ENCODE assay signal across 16 cellular contexts in genomic region chr15:100715571-100716455, GRCh38.
DNase-seq lines count a peak whose midpoint lies in the region; ATAC-seq, FAIRE-seq and TF ChIP-seq lines count a peak whose summit lies in the region.
"Had no signal": no experiment of that assay in that cellular context is flagged by ENCODE, and none has a peak within 500 bp of the region (broad histone marks: within the 10 kb centered on the region; RNA-seq: fewer than 3 reads in every experiment).

No MANE protein-coding gene starts in this region.

- TF ChIP-seq CTCF in RWPE1 (conservative IDR thresholded peaks at IDR 0.05; ENCODE audit: low read depth) (no peak), kidney (IDR thresholded peaks at IDR 0.05; ENCODE audit: borderline replicate concordance, extremely low read depth, insufficient read depth) (no peak), spleen (IDR thresholded peaks at IDR 0.05 in 8 of 11, conservative IDR thresholded peaks at IDR 0.05 in 3 of 11) (no peak)

- DNase-seq in HuH-7 (ENCODE audit: low spot score): peak; percentile 78
- DNase-seq in RWPE1 (ENCODE audit: low spot score): no peak
- DNase-seq in kidney: peak; percentile 92
- DNase-seq in spleen: peak; percentile 60
- DNase-seq in NCI-H2227 treated with DMSO at 0.1 percent for 48 hours (lab: John Stamatoyannopoulos, UW): no peak
- DNase-seq: activated CD4-positive, alpha-beta T cell treated with anti-CD3 and anti-CD28 coated beads, Interleukin-2, amount 10 ng/mL, durations not matched to agents 24 days and 14 days; CD4-positive, alpha-beta T cell; endodermal cell; natural killer cell; T-helper 2 cell had no signal

- POLR2A ChIA-PET in RWPE1 (lab: Yijun Ruan, JAX; ENCODE audit: low non-redundant PET): no interaction called here

- ATAC-seq in HG02938 (IDR thresholded peaks at IDR 0.05; ENCODE audit: unreplicated experiment): no peak
- ATAC-seq in GM19397 (IDR thresholded peaks at IDR 0.05; ENCODE audit: unreplicated experiment): no peak
- ATAC-seq: gastroesophageal sphincter, GM23338, natural killer cell had no signal

- no peak for TF ChIP-seq POLR2A in spleen (IDR thresholded peaks at IDR 0.05)

- peaks cover 0 to 7% (median 0%) of the 10 kb centered on the region in 7 donors for H3K27me3 ChIP-seq in spleen (replicated peaks in 1 of 7)
- H3K27me3 ChIP-seq: gastroesophageal sphincter had no signal

- peak; percentile 49 for FAIRE-seq in kidney (lab: Jason Lieb, UNC)
- FAIRE-seq: GM18507 had no signal

- H3K27ac ChIP-seq in RWPE1 (peak overlapping the region; percentile 99), kidney (ENCODE audit: low read depth in 2 of 2, low read length in 2 of 2) (peak overlapping the region; percentile 50 to 65), spleen (no peak overlapping the region)
- H3K27ac ChIP-seq: gastroesophageal sphincter had no signal

- H3K36me3 ChIP-seq in kidney (ENCODE audit: control insufficient read depth in 1 of 2, insufficient read depth in 2 of 2, low read length in 2 of 2): no peaks in the 10 kb centered on the region
- no peaks in the 10 kb centered on the region for H3K36me3 ChIP-seq in spleen
- H3K36me3 ChIP-seq: gastroesophageal sphincter had no signal

- WGBS in spleen, 5 donors: 74 to 81% (median 79%) methylated on average over 13 to 17 of the region's 17 CpGs

- no peak overlapping the region for H3K9ac ChIP-seq in kidney (ENCODE audit: low read length in 2 of 2)

- H3K4me1 ChIP-seq in kidney (ENCODE audit: control insufficient read depth in 1 of 2, insufficient read depth in 1 of 2, low read depth in 1 of 2, low read length in 2 of 2) (peaks cover 8 to 10% of the 10 kb centered on the region in 2 donors), spleen (no peaks in the 10 kb centered on the region)

- H3K4me3 ChIP-seq in kidney (ENCODE audit: low read length in 2 of 2): peak overlapping the region; percentile 50 to 53
- H3K4me3 ChIP-seq in spleen: no peak overlapping the region
- H3K4me3 ChIP-seq: gastroesophageal sphincter, GM23338, skin epidermis had no signal

- H3K9me3 ChIP-seq in kidney (ENCODE audit: control insufficient read depth in 1 of 2, low read length in 2 of 2) (no peaks in the 10 kb centered on the region), spleen (no peaks in the 10 kb centered on the region)
- H3K9me3 ChIP-seq: gastroesophageal sphincter had no signal

- CTCF ChIA-PET in RWPE1 (lab: Yijun Ruan, JAX): interaction anchor here (0.7 kb wide), 1 partner anchor 101 kb away, joined by 4 read pairs; no protein-coding TSS in a partner anchor

- intact Hi-C loops in kidney (cut with DNase I): no loop called here
- intact Hi-C loops in spleen (cut with DNase I; ENCODE audit: low total_unique reads): no loop called here

Comparison
In these comparisons a context has a peak if more than half of its experiments do, and no peak if none do; other contexts are left out.
1. DNase-seq: peak in HuH-7 (single experiment), kidney (single experiment) and spleen (single experiment); none in RWPE1 (single experiment) and NCI-H2227 treated with DMSO at 0.1 percent for 48 hours (single experiment).
2. H3K27ac ChIP-seq: peak in RWPE1 (single experiment) and kidney (2 of 2); none in spleen (0 of 8).
3. H3K4me3 ChIP-seq: peak in kidney (2 of 2); none in spleen (0 of 8).